19 cellular contexts compared by ENCODE assay signal in genomic region chr16:59164461-59164860, GRCh38.
DNase-seq lines count a peak whose midpoint lies in the region; ATAC-seq lines count a peak whose summit lies in the region.
"Had no signal": no experiment of that assay in that cellular context is flagged by ENCODE, and none has a peak within 500 bp of the region (broad histone marks: within the 10 kb centered on the region; RNA-seq: fewer than 3 reads in every experiment).

No MANE protein-coding gene starts in this region.

- H3K18ac ChIP-seq in mesendoderm (ENCODE audit: low read length) = no peak overlapping the region

- no peak for ATAC-seq in left lobe of liver
- ATAC-seq: activated CD8-positive, alpha-beta memory T cell treated with anti-CD3 and anti-CD28 coated beads, Interleukin-2, amount 10 ng/mL, durations not matched to agents 7 days and 5 days; lower lobe of right lung; stimulated activated effector memory CD8-positive, alpha-beta T cell treated with anti-CD3 and anti-CD28 coated beads, Interleukin-12 subunit alpha, Interleukin-12 subunit beta, amount 100 ng/mL, for 72 hours had no signal

- H3K23ac ChIP-seq in mesendoderm (ENCODE audit: low read length) = no peak overlapping the region

- no peaks in the 10 kb centered on the region for H3K9me2 ChIP-seq in GM23248 (ENCODE audit: insufficient read depth)

- H3K4me1 ChIP-seq in GM23248 (ENCODE audit: insufficient read depth) (no peaks in the 10 kb centered on the region), mesendoderm (ENCODE audit: control insufficient read depth, low read depth, low read length) (no peaks in the 10 kb centered on the region)
- H3K4me1 ChIP-seq: lower lobe of right lung, prostate gland, thyroid gland had no signal

- no peak overlapping the region for H2BK15ac ChIP-seq in mesendoderm (replicated peaks; ENCODE audit: low read depth)

- H3F3A ChIP-seq in GM23248 (ENCODE audit: insufficient read depth) = no peaks in the 10 kb centered on the region

- WGBS in GM23248 (ENCODE audit: low coverage in 1 of 2, low lambda C conversion rate in 2 of 2, missing lambda C conversion rate in 2 of 2), 2 experiments = 21 to 47% methylated on average over 2 of the region's 2 CpGs
- WGBS in mesendoderm (ENCODE audit: extremely low coverage, insufficient coverage, low lambda C conversion rate) = no CpG with 5 or more reads among the region's 2 CpGs

- H2BK5ac ChIP-seq in mesendoderm (ENCODE audit: low read length) = no peak overlapping the region

- H4K20me1 ChIP-seq in GM23248 (ENCODE audit: insufficient read depth) = no peaks in the 10 kb centered on the region

- in situ Hi-C loops in GM23248 (cut with MboI) = no loop called here

- H3K4me2 ChIP-seq in GM23248 (ENCODE audit: unreplicated experiment) (no peak overlapping the region), mesendoderm (ENCODE audit: low read length) (no peak overlapping the region)

- H3K27me3 ChIP-seq in GM23248 (replicated peaks; ENCODE audit: insufficient read depth) (no peaks in the 10 kb centered on the region), mesendoderm (ENCODE audit: insufficient read depth, low read length, poor library complexity) (no peaks in the 10 kb centered on the region)
- H3K27me3 ChIP-seq: thyroid gland had no signal

- no peak overlapping the region for H2AK5ac ChIP-seq in mesendoderm (ENCODE audit: low read length)

- H3K4me3 ChIP-seq in GM23248 (no peak overlapping the region), mesendoderm (ENCODE audit: low read length) (no peak overlapping the region)
- H3K4me3 ChIP-seq: lower lobe of right lung, prostate gland, thyroid gland had no signal

- H3K9ac ChIP-seq in GM23248 = no peak overlapping the region
- H3K9ac ChIP-seq in mesendoderm (ENCODE audit: low read length) = no peak overlapping the region

- H3K79me2 ChIP-seq in GM23248 (ENCODE audit: insufficient read depth) (no peaks in the 10 kb centered on the region), mesendoderm (ENCODE audit: control insufficient read depth, insufficient read depth, low read length) (no peaks in the 10 kb centered on the region)

- H2BK120ac ChIP-seq in mesendoderm (ENCODE audit: low read depth, low read length) = no peak overlapping the region

- DNase-seq in GM23248 = peak; percentile 8
- DNase-seq in M059J (ENCODE audit: low read depth) = peak; percentile 7
- DNase-seq in astrocyte of the hippocampus (ENCODE audit: low read depth, low spot score) = peak; percentile 55
- peak; percentile 16 for DNase-seq in mesendoderm
- DNase-seq in left lobe of liver (ENCODE audit: low spot score) = no peak
- DNase-seq in HuH-7 (ENCODE audit: low spot score) = no peak
- DNase-seq in NCI-H1930 (lab: John Stamatoyannopoulos, UW) = no peak
- DNase-seq in stimulated activated CD4-positive, alpha-beta T cell treated with anti-CD3 and anti-CD28 coated beads, Interleukin-4, amount 100 ng/mL, for 24 hours = no peak
- DNase-seq: activated CD8-positive, alpha-beta memory T cell treated with anti-CD3 and anti-CD28 coated beads, Interleukin-2, amount 10 ng/mL, durations not matched to agents 7 days and 5 days; activated effector memory CD4-positive, alpha-beta T cell treated with anti-CD3 and anti-CD28 coated beads, Interleukin-2, amount 50 U/mL, for 16 hours; amniotic stem cell; lower lobe of right lung; naive B cell; NCI-H187 treated with DMSO at 0.1 percent for 48 hours; NCI-H510A; SHP77 treated with DMSO at 0.1 percent for 48 hours; thyroid gland had no signal

- H3K36me3 ChIP-seq in GM23248 (ENCODE audit: low read depth) (no peaks in the 10 kb centered on the region), mesendoderm (ENCODE audit: control insufficient read depth, insufficient read depth, low read length) (no peaks in the 10 kb centered on the region)
- H3K36me3 ChIP-seq: lower lobe of right lung, prostate gland, thyroid gland had no signal

- H3K27ac ChIP-seq in GM23248 = no peak overlapping the region
- H3K27ac ChIP-seq in mesendoderm (ENCODE audit: low read depth, low read length) = no peak overlapping the region
- H3K27ac ChIP-seq: lower lobe of right lung, prostate gland, thyroid gland had no signal

- no peaks in the 10 kb centered on the region for H3K79me1 ChIP-seq in mesendoderm (ENCODE audit: low read length)

- no peak overlapping the region for H2AFZ ChIP-seq in GM23248

- no peak overlapping the region for H4K8ac ChIP-seq in mesendoderm (ENCODE audit: low read depth, low read length)

- no peak overlapping the region for H4K5ac ChIP-seq in mesendoderm (ENCODE audit: low read length)

- no peaks in the 10 kb centered on the region for H3K9me3 ChIP-seq in GM23248 (ENCODE audit: low read depth)
- H3K9me3 ChIP-seq: lower lobe of right lung, prostate gland, thyroid gland had no signal

- H3K56ac ChIP-seq in mesendoderm (ENCODE audit: low read length) = no peak overlapping the region

- H3K4ac ChIP-seq in mesendoderm (ENCODE audit: low read depth, low read length) = no peak overlapping the region

Comparison
In these comparisons a context has a peak if more than half of its experiments do, and no peak if none do; other contexts are left out.
1. DNase-seq: peak in GM23248 (single experiment), M059J (single experiment), astrocyte of the hippocampus (single experiment) and mesendoderm (single experiment); none in left lobe of liver (single experiment), HuH-7 (single experiment), NCI-H1930 (0 of 2) and stimulated activated CD4-positive, alpha-beta T cell treated with anti-CD3 and anti-CD28 coated beads, Interleukin-4, amount 100 ng/mL, for 24 hours (single experiment).